Comparison of ENCODE assay signal across 8 cellular contexts in genomic region chr16:86510465-86511261, GRCh38. TPM values are rescaled to one million over a fixed set of nuclear protein-coding genes. Genes with fewer than 3 reads are reported as not detected.
A peak's percentile ranks its signal among the peaks of the same experiment; 100 is the strongest.
DNase-seq lines count a peak whose midpoint lies in the region; ATAC-seq and TF ChIP-seq lines count a peak whose summit lies in the region.

TSS of gene FOXF1 (plus strand) at chr16:86510527. CDS start at chr16:86510570, 43 bp downstream.

- peaks cover 31% of the 10 kb centered on the region for H3K4me1 Mint-ChIP-seq in activated CD8-positive, alpha-beta T cell treated with anti-CD3 and anti-CD28 coated beads for 36 hours (ENCODE audit: low read depth)

- TF ChIP-seq CTCF in activated CD8-positive, alpha-beta T cell treated with anti-CD3 and anti-CD28 coated beads for 36 hours (IDR thresholded peaks at IDR 0.05) = no peak

- H3K27ac ChIP-seq in right cardiac atrium (ENCODE audit: low read length) (no peak within 1 kb of the TSS), skeletal muscle tissue (ENCODE audit: low read depth, low read length) (no peak within 1 kb of the TSS)

- CTCF ChIA-PET in activated CD8-positive, alpha-beta T cell treated with anti-CD3 and anti-CD28 coated beads for 36 hours (lab: Charles Lee) = interaction anchor here (1.2 kb wide), 1 partner anchor 8 kb away, joined by 3 read pairs; no protein-coding TSS in a partner anchor

- peak within 1 kb of the TSS; percentile 49 for H3K4me3 Mint-ChIP-seq in activated CD8-positive, alpha-beta T cell treated with anti-CD3 and anti-CD28 coated beads for 36 hours

- H3K27ac Mint-ChIP-seq in activated CD8-positive, alpha-beta T cell treated with anti-CD3 and anti-CD28 coated beads for 36 hours = no peak within 1 kb of the TSS

- H3K4me3 ChIP-seq in right cardiac atrium (ENCODE audit: low read length) (peak within 1 kb of the TSS; percentile 68), skeletal muscle tissue (ENCODE audit: low read length in 3 of 3) (peak within 1 kb of the TSS; percentile 67 to 81 (median 72))

- peaks cover 63% of the 10 kb centered on the region for H3K27me3 Mint-ChIP-seq in activated CD8-positive, alpha-beta T cell treated with anti-CD3 and anti-CD28 coated beads for 36 hours

- no peaks in the 10 kb centered on the region for H3K36me3 Mint-ChIP-seq in activated CD8-positive, alpha-beta T cell treated with anti-CD3 and anti-CD28 coated beads for 36 hours (ENCODE audit: low read depth)

- H3K9me3 Mint-ChIP-seq in activated CD8-positive, alpha-beta T cell treated with anti-CD3 and anti-CD28 coated beads for 36 hours = no peaks in the 10 kb centered on the region

- POLR2A ChIA-PET in activated CD8-positive, alpha-beta T cell treated with anti-CD3 and anti-CD28 coated beads for 36 hours (lab: Charles Lee) = no interaction called here

- intact Hi-C loops in activated CD8-positive, alpha-beta T cell treated with anti-CD3 and anti-CD28 coated beads for 36 hours (cut with micrococcal nuclease) = no loop called here
- intact Hi-C loops in right cardiac atrium (cut with DNase I) = loop anchor here in 2 of 4 donors (10.0 kb wide), 2 partner anchors 256 to 686 kb away; no protein-coding TSS in a partner anchor

- 3% methylated on average over 89 of the region's 89 CpGs for WGBS in right cardiac atrium

- H3K9me3 ChIP-seq in right cardiac atrium (ENCODE audit: control insufficient read depth, low read length) (no peaks in the 10 kb centered on the region), skeletal muscle tissue (ENCODE audit: control insufficient read depth in 3 of 3, low read length in 3 of 3) (no peaks in the 10 kb centered on the region)

- no peak for ATAC-seq in activated CD8-positive, alpha-beta T cell treated with anti-CD3 and anti-CD28 coated beads for 36 hours
- peak in 1 of 2 donors; percentile 5 for ATAC-seq in right cardiac atrium
- ATAC-seq in HG03460 (IDR thresholded peaks at IDR 0.05; ENCODE audit: unreplicated experiment) = no peak

- no peaks in the 10 kb centered on the region for H3K27me3 ChIP-seq in right cardiac atrium (ENCODE audit: control insufficient read depth, insufficient read depth)
- H3K27me3 ChIP-seq in skeletal muscle tissue (ENCODE audit: control insufficient read depth in 3 of 3, insufficient read depth in 3 of 3, low read length in 3 of 3) = peaks cover 83 to 88% (median 84%) of the 10 kb centered on the region in 3 donors

- no peaks in the 10 kb centered on the region for H3K4me1 ChIP-seq in right cardiac atrium (ENCODE audit: control insufficient read depth, insufficient read depth, low read length)
- peaks cover 4 to 42% (median 26%) of the 10 kb centered on the region in 3 donors for H3K4me1 ChIP-seq in skeletal muscle tissue (ENCODE audit: control insufficient read depth in 3 of 3, insufficient read depth in 3 of 3, low read length in 3 of 3)

- H3K36me3 ChIP-seq in skeletal muscle tissue (ENCODE audit: control insufficient read depth in 3 of 3, insufficient read depth in 3 of 3, low read length in 3 of 3) = no peaks in the 10 kb centered on the region

- peak within 1 kb of the TSS in 2 of 3 donors; percentile 34 to 66 for H3K9ac ChIP-seq in skeletal muscle tissue (ENCODE audit: low read depth in 1 of 3, low read length in 3 of 3)

- DNase-seq in H4 (ENCODE audit: low spot score) (peak; percentile 65), right cardiac atrium (no peak), cerebellar cortex (ENCODE audit: low spot score) (no peak), mesenteric fat pad (ENCODE audit: low spot score) (no peak)
- DNase-seq in activated CD8-positive, alpha-beta T cell treated with anti-CD3 and anti-CD28 coated beads for 36 hours = peak; percentile 33
- no peak for DNase-seq in stimulated activated CD4-positive, alpha-beta T cell treated with anti-CD3 and anti-CD28 coated beads, Interleukin-2, amount 100 ng/mL, for 24 hours

RNA-seq across cellular contexts. Expression of gene FOXF1, which starts in this region (rescaled TPM):
- total RNA-seq in H4 (2014; rRNA removed; shearing (Covaris generic)) = 12.3 and 20.2 TPM in 2 replicates
- total RNA-seq in activated CD8-positive, alpha-beta T cell treated with anti-CD3 and anti-CD28 coated beads for 36 hours = not detected
- total RNA-seq in right cardiac atrium (under 1 TPM; 0.14 to 0.71 (median 0.28) TPM), skeletal muscle tissue (not detected), mesenteric fat pad (4.2 TPM)
- 0.84 TPM for polyA plus RNA-seq in right cardiac atrium

Comparison
In these comparisons a context has a peak if more than half of its experiments do, and no peak if none do; other contexts are left out.
1. Peak in DNase-seq in activated CD8-positive, alpha-beta T cell treated with anti-CD3 and anti-CD28 coated beads for 36 hours; RNA of the gene not detected or under 1 TPM.